ENCODE assay signal across 26 cellular contexts in genomic region chr17:15240617-15241016, GRCh38. TPM values are rescaled to one million over a fixed set of nuclear protein-coding genes. Genes with fewer than 3 reads are reported as not detected.
"Had no signal": no experiment of that assay in that cellular context is flagged by ENCODE, and none has a peak within 500 bp of the region (broad histone marks: within the 10 kb centered on the region; RNA-seq: fewer than 3 reads in every experiment).

No MANE protein-coding gene starts in this region.

- H3K36me3 Mint-ChIP-seq: activated naive CD8-positive, alpha-beta T cell treated with anti-CD3 and anti-CD28 coated beads, Interleukin-2, amount 10 ng/mL, durations not matched to agents 7 days and 5 days; immature natural killer cell had no signal

- ATAC-seq: activated CD4-positive, alpha-beta T cell treated with anti-CD3 and anti-CD28 coated beads for 36 hours; activated T-cell treated with anti-CD3 and anti-CD28 coated beads, Interleukin-2, amount 50 U/mL, for 4 hours; left lung; mucosa of descending colon; pancreas; sciatic nerve; T-helper 17 cell had no signal

- H3K36me3 ChIP-seq: pancreas had no signal

- H3K27ac Mint-ChIP-seq: activated B cell treated with CpG ODN at 0.5 μM for 24 hours; activated CD4-positive, alpha-beta T cell treated with anti-CD3 and anti-CD28 coated beads for 36 hours; activated naive CD8-positive, alpha-beta T cell treated with anti-CD3 and anti-CD28 coated beads, Interleukin-2, amount 10 ng/mL, durations not matched to agents 7 days and 5 days; activated T-helper 2 cell treated with anti-CD3 and anti-CD28 coated beads, Interferon-gamma antibody, Interleukin-2, Interleukin-4, amounts not matched to agents 10 μg/mL and 5 μg/mL and 100 μg/mL, durations not matched to agents 14 hours and 24 hours and 36 hours; dendritic cell treated with granulocyte-macrophage colony-stimulating factor and Interleukin-4, amounts not matched to agents 40 ng/mL and 50 ng/mL, for 4 days; immature natural killer cell; nephron progenitor cell; T-helper 17 cell had no signal

- H3K9me3 Mint-ChIP-seq: activated T-helper 2 cell treated with anti-CD3 and anti-CD28 coated beads, Interferon-gamma antibody, Interleukin-2, Interleukin-4, amounts not matched to agents 10 μg/mL and 5 μg/mL and 100 μg/mL, durations not matched to agents 14 hours and 24 hours and 36 hours; dendritic cell treated with granulocyte-macrophage colony-stimulating factor and Interleukin-4, amounts not matched to agents 40 ng/mL and 50 ng/mL, for 4 days had no signal

- H3K4me3 Mint-ChIP-seq: activated B cell treated with CpG ODN at 0.5 μM for 24 hours; activated CD4-positive, alpha-beta T cell treated with anti-CD3 and anti-CD28 coated beads for 36 hours; activated naive CD8-positive, alpha-beta T cell treated with anti-CD3 and anti-CD28 coated beads, Interleukin-2, amount 10 ng/mL, durations not matched to agents 7 days and 5 days; activated T-cell treated with anti-CD3 and anti-CD28 coated beads, Interleukin-2, amount 50 U/mL, for 4 hours; dendritic cell treated with granulocyte-macrophage colony-stimulating factor and Interleukin-4, amounts not matched to agents 40 ng/mL and 50 ng/mL, for 4 days; immature natural killer cell; nephron progenitor cell; T-helper 17 cell had no signal

- H3K9me3 ChIP-seq: left lung, mucosa of descending colon, pancreas, thoracic aorta, upper lobe of left lung had no signal

- H3K27me3 ChIP-seq: hepatocyte, left lung, pancreas, spleen, upper lobe of left lung had no signal

- H3K4me1 Mint-ChIP-seq: activated B cell treated with CpG ODN at 0.5 μM for 24 hours, nephron progenitor cell, T-helper 17 cell had no signal

- H3K27ac ChIP-seq: hepatocyte, pancreas, thoracic aorta, upper lobe of left lung had no signal

- H3K4me3 ChIP-seq: hepatocyte, left lung, mucosa of descending colon, pancreas, spleen, thoracic aorta, upper lobe of left lung had no signal

- DNase-seq: activated B cell treated with CpG ODN at 0.5 μM for 24 hours; activated CD4-positive, alpha-beta T cell treated with anti-CD3 and anti-CD28 coated beads for 36 hours; activated CD4-positive, alpha-beta T cell treated with anti-CD3 and anti-CD28 coated beads, Interleukin-2, amount 50 U/mL, for 4 hours; activated CD8-positive, alpha-beta memory T cell treated with anti-CD3 and anti-CD28 coated beads, Interleukin-2, amount 50 U/mL, for 48 hours; activated naive CD4-positive, alpha-beta T cell treated with Interleukin-2 at 50 U/mL for 16 hours; activated naive CD8-positive, alpha-beta T cell treated with anti-CD3 and anti-CD28 coated beads, Interleukin-2, amount 10 ng/mL, durations not matched to agents 7 days and 5 days; activated T-cell treated with anti-CD3 and anti-CD28 coated beads, Interleukin-2, amount 50 U/mL, for 4 hours; amniotic stem cell; effector CD4-positive, alpha-beta T cell; immature natural killer cell; kidney glomerular epithelial cell; left lung; mucosa of descending colon; nephron progenitor cell; pancreas; spleen; stimulated activated CD4-positive, alpha-beta T cell treated with anti-CD3 and anti-CD28 coated beads, Interleukin-4, amount 100 ng/mL, for 1 hour; stimulated activated naive CD4-positive, alpha-beta T cell; SW 1271; T-helper 17 cell; upper lobe of left lung had no signal

- H3K4me1 ChIP-seq: pancreas had no signal

- H3K27me3 Mint-ChIP-seq: dendritic cell treated with granulocyte-macrophage colony-stimulating factor and Interleukin-4, amounts not matched to agents 40 ng/mL and 50 ng/mL, for 4 days had no signal

RNA-seq across cellular contexts. Expression of gene PMP22, which starts 24.5 kb away (rescaled TPM):
- total RNA-seq: activated B cell treated with CpG ODN at 0.5 μM for 24 hours, T-helper 17 cell had no signal
